In genomic region chr5:142548739-142549275, GRCh38 we compare ENCODE assay signal across 8 cellular contexts.
DNase-seq lines count a peak whose midpoint lies in the region; ATAC-seq, FAIRE-seq and TF ChIP-seq lines count a peak whose summit lies in the region.

No MANE protein-coding gene starts in this region.

- H4K20me1 ChIP-seq in MM.1S (ENCODE audit: insufficient read depth, low read length), result no peaks in the 10 kb centered on the region

- peak; percentile 52 for TF ChIP-seq CTCF in MM.1S (IDR thresholded peaks at IDR 0.05; ENCODE audit: low read length)
- TF ChIP-seq CTCF in astrocyte of the cerebellum (IDR thresholded peaks at IDR 0.05; ENCODE audit: low read depth, low read length, missing control alignments), result peak; percentile 89

- H3F3A ChIP-seq in MM.1S (ENCODE audit: insufficient read depth, low read length), result no peaks in the 10 kb centered on the region

- H3K9ac ChIP-seq in MM.1S (ENCODE audit: low read length), result no peak overlapping the region

- in situ Hi-C loops in astrocyte of the cerebellum (cut with HindIII; ENCODE audit: low sequenced_read_pairs), result loop anchor here (5.0 to 25.0 kb wide), 3 partner anchors 174 to 397 kb away; no protein-coding TSS in a partner anchor

- H3K4me3 ChIP-seq in MM.1S (ENCODE audit: low read length), result no peak overlapping the region
- H3K4me3 ChIP-seq in astrocyte of the cerebellum (ENCODE audit: low read depth, low read length), result no peak overlapping the region

- H2AFZ ChIP-seq in MM.1S (ENCODE audit: low read length), result no peak overlapping the region

- H3K27ac ChIP-seq in MM.1S (ENCODE audit: low read length), result no peak overlapping the region

- DNase-seq in activated CD8-positive, alpha-beta memory T cell treated with anti-CD3 and anti-CD28 coated beads for 24 hours, result peak; percentile 59
- no peak for DNase-seq in activated CD8-positive, alpha-beta memory T cell treated with anti-CD3 and anti-CD28 coated beads, Interleukin-2, amount 50 U/mL, for 48 hours
- DNase-seq in MM.1S (peak; percentile 24), RCC 7860 (ENCODE audit: low spot score) (peak; percentile 85), astrocyte of the cerebellum (ENCODE audit: low read depth) (peak; percentile 93), hepatic stellate cell (ENCODE audit: low spot score) (peak; percentile 82), sciatic nerve (ENCODE audit: low spot score) (peak; percentile 60)

- FAIRE-seq in RCC 7860 (lab: Jason Lieb, UNC), result peak; percentile 79

- H3K9me3 ChIP-seq in MM.1S (replicated peaks; ENCODE audit: insufficient read depth, low read length), result no peaks in the 10 kb centered on the region

- H3K36me3 ChIP-seq in MM.1S (replicated peaks; ENCODE audit: insufficient read depth, low read length), result no peaks in the 10 kb centered on the region

- intact Hi-C loops in sciatic nerve (cut with DNase I), result loop anchor here (5.0 kb wide), 1 partner anchor 397 kb away; no protein-coding TSS in a partner anchor

- ATAC-seq in sciatic nerve, result peak; percentile 92
- no peak for ATAC-seq in HG02840 (IDR thresholded peaks at IDR 0.05; ENCODE audit: low FRiP score, unreplicated experiment)

- no peaks in the 10 kb centered on the region for H3K27me3 ChIP-seq in MM.1S (replicated peaks; ENCODE audit: insufficient read depth, low read length)

- no peaks in the 10 kb centered on the region for H3K9me2 ChIP-seq in MM.1S (replicated peaks; ENCODE audit: insufficient read depth, low read length)

- H3K79me2 ChIP-seq in MM.1S (ENCODE audit: low read length), result no peaks in the 10 kb centered on the region

- H3K4me2 ChIP-seq in MM.1S (ENCODE audit: low read depth, low read length), result no peak overlapping the region

- no peaks in the 10 kb centered on the region for H3K4me1 ChIP-seq in MM.1S (ENCODE audit: low read length)
